ENCODE assay signal across 22 cellular contexts in the genomic region with DNA sequence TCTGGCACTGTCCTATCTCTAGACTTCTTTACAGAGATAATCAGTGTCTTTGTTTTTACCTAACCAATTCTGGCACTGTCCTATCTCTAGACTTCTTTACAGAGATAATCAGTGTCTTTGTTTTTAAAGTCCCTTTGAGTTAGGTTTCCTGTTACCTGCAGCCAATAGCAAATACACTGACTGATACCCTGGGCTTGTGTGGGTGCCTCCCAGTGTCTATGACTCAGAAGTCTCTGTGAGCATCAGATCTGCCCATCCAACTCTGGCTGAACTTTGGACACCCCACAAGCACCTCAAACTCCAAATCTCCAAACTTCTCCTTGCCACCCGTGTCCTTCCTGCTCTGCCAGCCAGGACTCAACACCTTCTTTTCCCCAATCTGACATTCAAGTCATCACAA. TPM values are rescaled to one million over a fixed set of nuclear protein-coding genes. Genes with fewer than 3 reads are reported as not detected.
DNase-seq lines count a peak whose midpoint lies in the region; ATAC-seq, FAIRE-seq and TF ChIP-seq lines count a peak whose summit lies in the region.
"Had no signal": no experiment of that assay in that cellular context is flagged by ENCODE, and none has a peak within 500 bp of the region (broad histone marks: within the 10 kb centered on the region; RNA-seq: fewer than 3 reads in every experiment).

No MANE protein-coding gene starts in this region.

- no peaks in the 10 kb centered on the region for H3K9me2 ChIP-seq in HCT116 (ENCODE audit: insufficient read depth)

- peaks cover 2 to 26% of the 10 kb centered on the region in 2 experiments; a peak in 3 of 4 replicates for H3K4me1 ChIP-seq in HCT116 (ENCODE audit: control insufficient read depth in 1 of 2, insufficient read depth in 2 of 2, low read length in 2 of 2)
- H3K4me1 ChIP-seq: colonic mucosa had no signal

- no peaks in the 10 kb centered on the region for H3K9me3 ChIP-seq in HCT116 (ENCODE audit: control insufficient read depth in 1 of 2, insufficient read depth in 1 of 2, low read depth in 1 of 2, low read length in 2 of 2)
- H3K9me3 ChIP-seq: colonic mucosa had no signal

- RAD21 ChIA-PET in HCT116 (lab: Charles Lee; ENCODE audit: low non-redundant PET in 1 of 2, low total read pairs in 2 of 2, uncharacterized antibody in 2 of 2, unreplicated experiment in 2 of 2), result no interaction called here

- peak; percentile 61 to 64 for ATAC-seq in activated CD4-positive, CD25-positive, alpha-beta regulatory T cell treated with anti-CD3 and anti-CD28 coated beads, Interleukin-2, amount 50 U/mL, for 24 hours
- ATAC-seq in HCT116, result peak; percentile 36; the same call in 1 of the 2 replicates
- ATAC-seq: left cardiac atrium had no signal

- no peak overlapping the region for H2AFZ ChIP-seq in HCT116 (ENCODE audit: low read depth, low read length, poor library complexity, severe bottlenecking)

- H3K27ac ChIP-seq in HCT116 (ENCODE audit: low read depth, low read length), result no peak overlapping the region
- H3K27ac ChIP-seq: colonic mucosa had no signal

- H3K36me3 ChIP-seq in HCT116 (ENCODE audit: control insufficient read depth in 1 of 2, insufficient read depth in 2 of 2, low read length in 2 of 2), result no peaks in the 10 kb centered on the region
- H3K36me3 ChIP-seq in bronchial epithelial cell (ENCODE audit: control insufficient read depth, insufficient read depth, low read length), result no peaks in the 10 kb centered on the region
- H3K36me3 ChIP-seq: colonic mucosa had no signal

- DNase-seq in activated CD4-positive, CD25-positive, alpha-beta regulatory T cell treated with anti-CD3 and anti-CD28 coated beads, Interleukin-2, amount 50 U/mL, for 72 hours, result no peak
- DNase-seq in HCT116 (ENCODE audit: low read depth, low spot score) (no peak), bronchial epithelial cell (ENCODE audit: low read depth) (peak; percentile 67), mucosa of gallbladder (ENCODE audit: low spot score) (peak; percentile 29), NCI-H524 treated with DMSO at 0.1 percent for 48 hours (lab: John Stamatoyannopoulos, UW) (no peak), NCI-H1092 treated with DMSO at 0.1 percent for 48 hours (lab: John Stamatoyannopoulos, UW) (no peak), DMS53 treated with DMSO at 0.1 percent for 48 hours (lab: John Stamatoyannopoulos, UW; ENCODE audit: unreplicated experiment) (no peak)
- DNase-seq: 8988T; activated CD4-positive, alpha-beta T cell treated with anti-CD3 and anti-CD28 coated beads for 48 hours; activated naive CD4-positive, alpha-beta T cell treated with anti-CD3 and anti-CD28 coated beads, Interleukin-2, amount 10 ng/mL, durations not matched to agents 7 days and 5 days; colonic mucosa; Karpas-422; left cardiac atrium; NCI-H1105; NCI-H510A treated with DMSO at 0.1 percent for 48 hours; RPMI8226; stimulated activated CD4-positive, alpha-beta T cell treated with anti-CD3 and anti-CD28 coated beads, Interleukin-4, amount 100 ng/mL, for 24 hours; substantia nigra had no signal

- POLR2A ChIA-PET in HCT116 (lab: Charles Lee), result no interaction called here

- no peak for TF ChIP-seq CTCF in HCT116 (IDR thresholded peaks at IDR 0.05 in 2 of 3, conservative IDR thresholded peaks at IDR 0.05 in 1 of 3; ENCODE audit: borderline replicate concordance in 1 of 3, insufficient read depth in 1 of 3, low read depth in 2 of 3, low read length in 2 of 3)
- TF ChIP-seq CTCF in bronchial epithelial cell (IDR thresholded peaks at IDR 0.05; ENCODE audit: insufficient read depth, low read length, severe bottlenecking), result no peak

- CTCF ChIA-PET in HCT116 (lab: Charles Lee), result no interaction called here

- H3K79me2 ChIP-seq in HCT116 (ENCODE audit: insufficient read depth, low read length), result no peaks in the 10 kb centered on the region

- FAIRE-seq in bronchial epithelial cell (lab: Jason Lieb, UNC), result no peak
- FAIRE-seq: endometrium, urothelium cell line had no signal

- no peak for TF ChIP-seq RAD21 in HCT116 (IDR thresholded peaks at IDR 0.05; ENCODE audit: low read depth)

- H4K20me1 ChIP-seq in HCT116 (ENCODE audit: insufficient read depth), result no peaks in the 10 kb centered on the region

- BruUV-seq in HCT116 (replicated peaks; lab: Mats Ljungman, UMichigan), result no TSS peak

- H3K4me2 ChIP-seq in HCT116 (ENCODE audit: low read length), result 0 out of 2 replicates have a peak overlapping the region, but pooled peaks have one; percentile 19
- H3K4me2 ChIP-seq: smooth muscle cell had no signal

- H3K4me3 ChIP-seq in HCT116 (replicated peaks in 1 of 2; ENCODE audit: low read depth in 1 of 2, low read length in 2 of 2) (no peak overlapping the region), bronchial epithelial cell (ENCODE audit: low read depth, low read length) (no peak overlapping the region)
- H3K4me3 ChIP-seq: colonic mucosa, smooth muscle cell had no signal

- intact Hi-C loops in HCT116 (cut with micrococcal nuclease), result no loop called here

- H3K9ac ChIP-seq in HCT116 (ENCODE audit: low read length), result no peak overlapping the region

- no peak for TF ChIP-seq POLR2A in HCT116 (IDR thresholded peaks at IDR 0.05; ENCODE audit: borderline replicate concordance, extremely low read depth, insufficient read depth, insufficient read length)

- H3K27me3 ChIP-seq in HCT116 (ENCODE audit: insufficient read depth, low read length) (no peaks in the 10 kb centered on the region), bronchial epithelial cell (ENCODE audit: control insufficient read depth, insufficient read depth, low read length) (no peaks in the 10 kb centered on the region)
- H3K27me3 ChIP-seq: colonic mucosa had no signal

TF ChIP-seq in HCT116, 20 proteins besides CTCF, POLR2A, EP300 and RAD21:
- no peak for TF ChIP-seq SIN3A (IDR thresholded peaks at IDR 0.05; ENCODE audit: low read depth)
- no peak for TF ChIP-seq CBX3 (IDR thresholded peaks at IDR 0.05; ENCODE audit: low read depth)

RNA-seq across cellular contexts. Expression of gene SLC41A3, which starts 30.4 kb away (rescaled TPM):
- total RNA-seq in HCT116 (2021; ENCODE audit: unreplicated experiment) (45.9 TPM), bronchial epithelial cell (40.1 and 61.6 TPM in 2 replicates), mucosa of gallbladder (95.5 TPM)
- 54.6 and 56.6 TPM in 2 replicates for polyA plus RNA-seq in HCT116 (2012)

Comparison
In these comparisons a context has a peak if more than half of its experiments do, and no peak if none do; other contexts are left out.
1. DNase-seq: peak in bronchial epithelial cell (single experiment) and mucosa of gallbladder (single experiment); none in activated CD4-positive, CD25-positive, alpha-beta regulatory T cell treated with anti-CD3 and anti-CD28 coated beads, Interleukin-2, amount 50 U/mL, for 72 hours (single experiment), HCT116 (single experiment), NCI-H524 treated with DMSO at 0.1 percent for 48 hours (single experiment), NCI-H1092 treated with DMSO at 0.1 percent for 48 hours (single experiment) and DMS53 treated with DMSO at 0.1 percent for 48 hours (single experiment).